ENCODE assay signal across 11 cellular contexts in genomic region chr6:160221423-160221822, GRCh38. TPM values are rescaled to one million over a fixed set of nuclear protein-coding genes. Genes with fewer than 3 reads are reported as not detected.
DNase-seq lines count a peak whose midpoint lies in the region; ATAC-seq and TF ChIP-seq lines count a peak whose summit lies in the region.
"Had no signal": no experiment of that assay in that cellular context is flagged by ENCODE, and none has a peak within 500 bp of the region (broad histone marks: within the 10 kb centered on the region; RNA-seq: fewer than 3 reads in every experiment).

No MANE protein-coding gene starts in this region.

- ATAC-seq in GM21619 (IDR thresholded peaks at IDR 0.05; ENCODE audit: unreplicated experiment) (peak; percentile 75), HG03095 (IDR thresholded peaks at IDR 0.05; ENCODE audit: unreplicated experiment) (no peak)
- no peak for ATAC-seq in activated T-cell treated with anti-CD3 and anti-CD28 coated beads, Interleukin-2, amount 50 U/mL, for 72 hours (replicated peaks in 1 of 2)
- ATAC-seq: Right ventricle myocardium inferior had no signal

- peaks cover 10% of the 10 kb centered on the region for H3K4me1 Mint-ChIP-seq in activated T-cell treated with anti-CD3 and anti-CD28 coated beads, Interleukin-2, amount 50 U/mL, for 72 hours (ENCODE audit: low read depth)

- H3K27me3 Mint-ChIP-seq in activated T-cell treated with anti-CD3 and anti-CD28 coated beads, Interleukin-2, amount 50 U/mL, for 72 hours (ENCODE audit: low read depth), result peaks cover 32% of the 10 kb centered on the region

- DNase-seq in Caki2 (ENCODE audit: low read depth) (peak; percentile 44), NCI-H1105 (lab: John Stamatoyannopoulos, UW) (peak; percentile 25), fibroblast of villous mesenchyme (ENCODE audit: low read depth) (peak; percentile 60), T-helper 2 cell (no peak), C1 segment of cervical spinal cord (lab: John Stamatoyannopoulos, UW) (no peak)
- no peak for DNase-seq in activated T-cell treated with anti-CD3 and anti-CD28 coated beads, Interleukin-2, amount 50 U/mL, for 72 hours
- DNase-seq: activated naive CD4-positive, alpha-beta T cell treated with anti-CD3 and anti-CD28 coated beads for 36 hours had no signal

- no peak overlapping the region for H3K4me3 Mint-ChIP-seq in activated T-cell treated with anti-CD3 and anti-CD28 coated beads, Interleukin-2, amount 50 U/mL, for 72 hours
- H3K4me3 Mint-ChIP-seq: activated naive CD4-positive, alpha-beta T cell treated with anti-CD3 and anti-CD28 coated beads for 36 hours had no signal

- no peak overlapping the region for H3K27ac Mint-ChIP-seq in activated T-cell treated with anti-CD3 and anti-CD28 coated beads, Interleukin-2, amount 50 U/mL, for 72 hours
- H3K27ac Mint-ChIP-seq: activated naive CD4-positive, alpha-beta T cell treated with anti-CD3 and anti-CD28 coated beads for 36 hours had no signal

- no peak overlapping the region for H3K4me3 ChIP-seq in fibroblast of villous mesenchyme (ENCODE audit: low read depth, low read length)

- peak; percentile 37 for TF ChIP-seq CTCF in fibroblast of villous mesenchyme (IDR thresholded peaks at IDR 0.05; ENCODE audit: insufficient read depth, low read depth, low read length)

- peaks cover 7 to 9% of the 10 kb centered on the region in 2 donors for H3K9me3 Mint-ChIP-seq in activated T-cell treated with anti-CD3 and anti-CD28 coated beads, Interleukin-2, amount 50 U/mL, for 72 hours
- H3K9me3 Mint-ChIP-seq: activated naive CD4-positive, alpha-beta T cell treated with anti-CD3 and anti-CD28 coated beads for 36 hours had no signal

- peaks cover 0 to 2% of the 10 kb centered on the region in 2 donors for H3K36me3 Mint-ChIP-seq in activated T-cell treated with anti-CD3 and anti-CD28 coated beads, Interleukin-2, amount 50 U/mL, for 72 hours (ENCODE audit: insufficient read depth in 2 of 2)

- in situ Hi-C loops in Caki2 (cut with HindIII; ENCODE audit: low pct_unique_long_range_greater_than_20kb, low sequenced_read_pairs), result no loop called here

RNA-seq across cellular contexts. Expression of gene SLC22A2, which starts 37.2 kb away (rescaled TPM):
- 0.10 TPM in 1 of 2 replicates, not detected in the other for total RNA-seq in Caki2 (2014; rRNA removed; shearing (Covaris generic); ENCODE audit: low replicate concordance)
- total RNA-seq in fibroblast of villous mesenchyme, result under 0.01 TPM in 2 replicates
- not detected for total RNA-seq in activated T-cell treated with anti-CD3 and anti-CD28 coated beads, Interleukin-2, amount 50 U/mL, for 72 hours
- total RNA-seq: activated naive CD4-positive, alpha-beta T cell treated with anti-CD3 and anti-CD28 coated beads for 36 hours; Caco-2; Right ventricle myocardium inferior had no signal

Comparison
In these comparisons a context has a peak if more than half of its experiments do, and no peak if none do; other contexts are left out.
1. DNase-seq: peak in Caki2 (single experiment), NCI-H1105 (single experiment) and fibroblast of villous mesenchyme (single experiment); none in T-helper 2 cell (0 of 5), activated T-cell treated with anti-CD3 and anti-CD28 coated beads, Interleukin-2, amount 50 U/mL, for 72 hours (0 of 2) and C1 segment of cervical spinal cord (0 of 14).